ENCODE assay signal across 2 cellular contexts in the genomic region with DNA sequence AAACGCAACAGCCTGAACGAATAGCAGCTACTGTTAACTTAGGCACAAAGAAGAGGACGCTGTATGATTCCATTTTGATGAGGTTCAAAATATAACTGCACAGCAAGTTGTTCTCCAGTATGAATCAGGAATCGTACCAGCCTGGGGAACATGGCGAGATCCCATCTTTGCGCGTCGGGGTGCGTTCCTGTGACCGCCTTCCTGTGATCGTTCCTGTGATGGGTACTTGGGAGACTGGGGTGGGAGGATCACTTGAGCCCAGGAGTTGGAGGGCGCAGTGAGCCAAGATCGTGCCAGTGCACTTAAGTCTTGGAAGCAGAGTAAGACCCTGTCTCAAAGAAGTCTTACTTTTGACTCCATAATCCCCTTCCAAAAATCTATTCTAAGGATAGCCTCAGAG.
TF ChIP-seq lines count a peak whose summit lies in the region.

No MANE protein-coding gene starts in this region.

TF ChIP-seq in IMR-90, 13 proteins besides CTCF, POLR2A, EP300 and RAD21:
- TF ChIP-seq MXI1 (IDR thresholded peaks at IDR 0.05; ENCODE audit: borderline replicate concordance, low read depth, low read length) (no peak), MAFK (IDR thresholded peaks at IDR 0.05; ENCODE audit: low read depth, low read length) (no peak), RFX5 (IDR thresholded peaks at IDR 0.05; ENCODE audit: low read depth, low read length) (no peak), FOS (IDR thresholded peaks at IDR 0.05; ENCODE audit: low read depth, low read length) (no peak), CEBPB (IDR thresholded peaks at IDR 0.05; ENCODE audit: low read depth, low read length) (no peak), NFE2L2 (IDR thresholded peaks at IDR 0.05; ENCODE audit: low read depth, low read length) (no peak), ELK1 (IDR thresholded peaks at IDR 0.05; ENCODE audit: borderline replicate concordance, low read depth, low read length) (no peak), SMC3 (IDR thresholded peaks at IDR 0.05; ENCODE audit: low read depth, low read length) (no peak), MAZ (IDR thresholded peaks at IDR 0.05; ENCODE audit: borderline replicate concordance, low read depth, low read length) (no peak), RCOR1 (IDR thresholded peaks at IDR 0.05; ENCODE audit: insufficient replicate concordance, low read length) (no peak), BHLHE40 (IDR thresholded peaks at IDR 0.05; ENCODE audit: low read depth, low read length) (no peak), USF2 (IDR thresholded peaks at IDR 0.05; ENCODE audit: low read depth, low read length) (no peak), CHD1 (IDR thresholded peaks at IDR 0.05; ENCODE audit: low read depth, low read length) (no peak)

TF ChIP-seq in K562, 482 proteins besides CTCF, POLR2A, EP300 and RAD21 (continues in another document):
- TF ChIP-seq MECOM (CRISPR knock-in tag; IDR thresholded peaks at IDR 0.05) (no peak), FIP1L1 (IDR thresholded peaks at IDR 0.05; ENCODE audit: low read depth, low read length, poor library complexity, severe bottlenecking) (no peak), CBX8 (IDR thresholded peaks at IDR 0.05; ENCODE audit: borderline replicate concordance, extremely low read depth, low read depth, low read length, poor library complexity, severe bottlenecking) (no peak), ZNF232 (CRISPR knock-in tag; IDR thresholded peaks at IDR 0.05) (no peak), ZBTB43 (CRISPR knock-in tag; IDR thresholded peaks at IDR 0.05) (no peak), HES1 (IDR thresholded peaks at IDR 0.05; ENCODE audit: low read depth) (no peak), ILF3 (IDR thresholded peaks at IDR 0.05; ENCODE audit: borderline replicate concordance) (no peak), BRD4 (IDR thresholded peaks at IDR 0.05) (no peak), PTRF (tag; IDR thresholded peaks at IDR 0.05) (0 out of 2 replicates have a peak, but pooled peaks have one; percentile 27), ZFP30 (CRISPR knock-in tag; IDR thresholded peaks at IDR 0.05; ENCODE audit: borderline replicate concordance) (no peak), PREB (CRISPR knock-in tag; IDR thresholded peaks at IDR 0.05) (0 out of 2 replicates have a peak, but pooled peaks have one; percentile 1), SRSF7 (optimal IDR thresholded peaks at IDR 0.05; ENCODE audit: low read depth, low read length) (no peak), ZBTB40 (IDR thresholded peaks at IDR 0.05) (no peak), ZBTB40 (CRISPR knock-in tag; IDR thresholded peaks at IDR 0.05) (no peak), ESRRB (CRISPR knock-in tag; IDR thresholded peaks at IDR 0.05; ENCODE audit: borderline replicate concordance) (no peak), ATF4 (CRISPR knock-in tag; IDR thresholded peaks at IDR 0.05) (no peak), ZNF589 (CRISPR knock-in tag; IDR thresholded peaks at IDR 0.05; ENCODE audit: low read depth) (no peak), NFXL1 (CRISPR knock-in tag; IDR thresholded peaks at IDR 0.05) (no peak), RBM22 (IDR thresholded peaks at IDR 0.05; ENCODE audit: low read depth, low read length, poor library complexity, severe bottlenecking) (no peak), HDAC6 (IDR thresholded peaks at IDR 0.05; ENCODE audit: low read depth, low read length) (no peak)
- TF ChIP-seq, protein P1, sequence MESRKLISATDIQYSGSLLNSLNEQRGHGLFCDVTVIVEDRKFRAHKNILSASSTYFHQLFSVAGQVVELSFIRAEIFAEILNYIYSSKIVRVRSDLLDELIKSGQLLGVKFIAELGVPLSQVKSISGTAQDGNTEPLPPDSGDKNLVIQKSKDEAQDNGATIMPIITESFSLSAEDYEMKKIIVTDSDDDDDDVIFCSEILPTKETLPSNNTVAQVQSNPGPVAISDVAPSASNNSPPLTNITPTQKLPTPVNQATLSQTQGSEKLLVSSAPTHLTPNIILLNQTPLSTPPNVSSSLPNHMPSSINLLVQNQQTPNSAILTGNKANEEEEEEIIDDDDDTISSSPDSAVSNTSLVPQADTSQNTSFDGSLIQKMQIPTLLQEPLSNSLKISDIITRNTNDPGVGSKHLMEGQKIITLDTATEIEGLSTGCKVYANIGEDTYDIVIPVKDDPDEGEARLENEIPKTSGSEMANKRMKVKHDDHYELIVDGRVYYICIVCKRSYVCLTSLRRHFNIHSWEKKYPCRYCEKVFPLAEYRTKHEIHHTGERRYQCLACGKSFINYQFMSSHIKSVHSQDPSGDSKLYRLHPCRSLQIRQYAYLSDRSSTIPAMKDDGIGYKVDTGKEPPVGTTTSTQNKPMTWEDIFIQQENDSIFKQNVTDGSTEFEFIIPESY (CRISPR knock-in tag; IDR thresholded peaks at IDR 0.05), result 0 out of 2 replicates have a peak, but pooled peaks have one; percentile 17
- TF ChIP-seq, protein P2, sequence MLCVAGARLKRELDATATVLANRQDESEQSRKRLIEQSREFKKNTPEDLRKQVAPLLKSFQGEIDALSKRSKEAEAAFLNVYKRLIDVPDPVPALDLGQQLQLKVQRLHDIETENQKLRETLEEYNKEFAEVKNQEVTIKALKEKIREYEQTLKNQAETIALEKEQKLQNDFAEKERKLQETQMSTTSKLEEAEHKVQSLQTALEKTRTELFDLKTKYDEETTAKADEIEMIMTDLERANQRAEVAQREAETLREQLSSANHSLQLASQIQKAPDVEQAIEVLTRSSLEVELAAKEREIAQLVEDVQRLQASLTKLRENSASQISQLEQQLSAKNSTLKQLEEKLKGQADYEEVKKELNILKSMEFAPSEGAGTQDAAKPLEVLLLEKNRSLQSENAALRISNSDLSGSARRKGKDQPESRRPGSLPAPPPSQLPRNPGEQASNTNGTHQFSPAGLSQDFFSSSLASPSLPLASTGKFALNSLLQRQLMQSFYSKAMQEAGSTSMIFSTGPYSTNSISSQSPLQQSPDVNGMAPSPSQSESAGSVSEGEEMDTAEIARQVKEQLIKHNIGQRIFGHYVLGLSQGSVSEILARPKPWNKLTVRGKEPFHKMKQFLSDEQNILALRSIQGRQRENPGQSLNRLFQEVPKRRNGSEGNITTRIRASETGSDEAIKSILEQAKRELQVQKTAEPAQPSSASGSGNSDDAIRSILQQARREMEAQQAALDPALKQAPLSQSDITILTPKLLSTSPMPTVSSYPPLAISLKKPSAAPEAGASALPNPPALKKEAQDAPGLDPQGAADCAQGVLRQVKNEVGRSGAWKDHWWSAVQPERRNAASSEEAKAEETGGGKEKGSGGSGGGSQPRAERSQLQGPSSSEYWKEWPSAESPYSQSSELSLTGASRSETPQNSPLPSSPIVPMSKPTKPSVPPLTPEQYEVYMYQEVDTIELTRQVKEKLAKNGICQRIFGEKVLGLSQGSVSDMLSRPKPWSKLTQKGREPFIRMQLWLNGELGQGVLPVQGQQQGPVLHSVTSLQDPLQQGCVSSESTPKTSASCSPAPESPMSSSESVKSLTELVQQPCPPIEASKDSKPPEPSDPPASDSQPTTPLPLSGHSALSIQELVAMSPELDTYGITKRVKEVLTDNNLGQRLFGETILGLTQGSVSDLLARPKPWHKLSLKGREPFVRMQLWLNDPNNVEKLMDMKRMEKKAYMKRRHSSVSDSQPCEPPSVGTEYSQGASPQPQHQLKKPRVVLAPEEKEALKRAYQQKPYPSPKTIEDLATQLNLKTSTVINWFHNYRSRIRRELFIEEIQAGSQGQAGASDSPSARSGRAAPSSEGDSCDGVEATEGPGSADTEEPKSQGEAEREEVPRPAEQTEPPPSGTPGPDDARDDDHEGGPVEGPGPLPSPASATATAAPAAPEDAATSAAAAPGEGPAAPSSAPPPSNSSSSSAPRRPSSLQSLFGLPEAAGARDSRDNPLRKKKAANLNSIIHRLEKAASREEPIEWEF (CRISPR knock-in tag; IDR thresholded peaks at IDR 0.05), result no peak
- TF ChIP-seq, protein P3, sequence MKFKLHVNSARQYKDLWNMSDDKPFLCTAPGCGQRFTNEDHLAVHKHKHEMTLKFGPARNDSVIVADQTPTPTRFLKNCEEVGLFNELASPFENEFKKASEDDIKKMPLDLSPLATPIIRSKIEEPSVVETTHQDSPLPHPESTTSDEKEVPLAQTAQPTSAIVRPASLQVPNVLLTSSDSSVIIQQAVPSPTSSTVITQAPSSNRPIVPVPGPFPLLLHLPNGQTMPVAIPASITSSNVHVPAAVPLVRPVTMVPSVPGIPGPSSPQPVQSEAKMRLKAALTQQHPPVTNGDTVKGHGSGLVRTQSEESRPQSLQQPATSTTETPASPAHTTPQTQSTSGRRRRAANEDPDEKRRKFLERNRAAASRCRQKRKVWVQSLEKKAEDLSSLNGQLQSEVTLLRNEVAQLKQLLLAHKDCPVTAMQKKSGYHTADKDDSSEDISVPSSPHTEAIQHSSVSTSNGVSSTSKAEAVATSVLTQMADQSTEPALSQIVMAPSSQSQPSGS (CRISPR knock-in tag; IDR thresholded peaks at IDR 0.05), result no peak
